Comparison of ENCODE assay signal across 9 cellular contexts in genomic region chr22:37896939-37897338, GRCh38. TPM values are rescaled to one million over a fixed set of nuclear protein-coding genes. Genes with fewer than 3 reads are reported as not detected.
DNase-seq lines count a peak whose midpoint lies in the region; ATAC-seq and TF ChIP-seq lines count a peak whose summit lies in the region.
"Had no signal": no experiment of that assay in that cellular context is flagged by ENCODE, and none has a peak within 500 bp of the region (broad histone marks: within the 10 kb centered on the region; RNA-seq: fewer than 3 reads in every experiment).

No MANE protein-coding gene starts in this region.

- H3K9me3 Mint-ChIP-seq in CD4-positive, CD25-positive, alpha-beta regulatory T cell: no peaks in the 10 kb centered on the region
- H3K9me3 Mint-ChIP-seq in endothelial cell (ENCODE audit: unreplicated experiment): no peaks in the 10 kb centered on the region

- no peak for ATAC-seq in CD4-positive, CD25-positive, alpha-beta regulatory T cell (ENCODE audit: low read depth in 2 of 2)

- no peak overlapping the region for H3K4me3 Mint-ChIP-seq in CD4-positive, CD25-positive, alpha-beta regulatory T cell
- no peak overlapping the region for H3K4me3 Mint-ChIP-seq in endothelial cell (ENCODE audit: unreplicated experiment)

- TF ChIP-seq POLR2A in Peyer's patch (IDR thresholded peaks at IDR 0.05): no peak

- no peaks in the 10 kb centered on the region for H3K79me2 ChIP-seq in osteoblast (ENCODE audit: insufficient read depth, low read length)

- no peaks in the 10 kb centered on the region for H3K27me3 Mint-ChIP-seq in CD4-positive, CD25-positive, alpha-beta regulatory T cell
- H3K27me3 Mint-ChIP-seq in endothelial cell (ENCODE audit: unreplicated experiment): peaks cover 3% of the 10 kb centered on the region

- H3K4me1 ChIP-seq in CD4-positive, CD25-positive, alpha-beta regulatory T cell (ENCODE audit: control insufficient read depth, insufficient read depth, low read length, poor library complexity, severe bottlenecking): peaks cover 12% of the 10 kb centered on the region
- H3K4me1 ChIP-seq in Peyer's patch (peaks cover 0 to 34% (median 2%) of the 10 kb centered on the region in 4 donors), osteoblast (ENCODE audit: insufficient read depth, low read length) (peaks cover 4% of the 10 kb centered on the region)

- peak overlapping the region; percentile 20 to 95 (median 94) for H3K27ac Mint-ChIP-seq in CD4-positive, CD25-positive, alpha-beta regulatory T cell
- H3K27ac Mint-ChIP-seq in endothelial cell (ENCODE audit: unreplicated experiment): peak overlapping the region; percentile 92

- TF ChIP-seq CTCF in Peyer's patch (IDR thresholded peaks at IDR 0.05) (no peak), endothelial cell (IDR thresholded peaks at IDR 0.05; ENCODE audit: unreplicated experiment) (no peak), osteoblast (IDR thresholded peaks at IDR 0.05; ENCODE audit: extremely low read depth, low read depth, low read length) (no peak)

- H3K4me3 ChIP-seq in CD4-positive, CD25-positive, alpha-beta regulatory T cell (ENCODE audit: low read depth, low read length): no peak overlapping the region
- H3K4me3 ChIP-seq in Peyer's patch (no peak overlapping the region), osteoblast (ENCODE audit: insufficient read depth, low read length) (no peak overlapping the region)

- no peaks in the 10 kb centered on the region for H4K20me1 ChIP-seq in osteoblast (ENCODE audit: insufficient read depth, low read length)

- H3K4me1 Mint-ChIP-seq in CD4-positive, CD25-positive, alpha-beta regulatory T cell: peaks cover 4 to 36% (median 15%) of the 10 kb centered on the region in 4 donors
- peaks cover 68% of the 10 kb centered on the region for H3K4me1 Mint-ChIP-seq in endothelial cell (ENCODE audit: unreplicated experiment)

- H3K9me3 ChIP-seq in CD4-positive, CD25-positive, alpha-beta regulatory T cell (ENCODE audit: control insufficient read depth in 2 of 2, low read length in 2 of 2): no peaks in the 10 kb centered on the region
- no peaks in the 10 kb centered on the region for H3K9me3 ChIP-seq in Peyer's patch
- no peaks in the 10 kb centered on the region for H3K9me3 ChIP-seq in osteoblast (ENCODE audit: low read depth, low read length)

- H3K36me3 Mint-ChIP-seq in CD4-positive, CD25-positive, alpha-beta regulatory T cell: no peaks in the 10 kb centered on the region
- peaks cover 5% of the 10 kb centered on the region for H3K36me3 Mint-ChIP-seq in endothelial cell (ENCODE audit: low read depth, unreplicated experiment)

- no peaks in the 10 kb centered on the region for H3K27me3 ChIP-seq in CD4-positive, CD25-positive, alpha-beta regulatory T cell (ENCODE audit: control insufficient read depth, insufficient read depth, low read length)
- H3K27me3 ChIP-seq in Peyer's patch: no peaks in the 10 kb centered on the region
- H3K27me3 ChIP-seq in osteoblast (ENCODE audit: insufficient read depth, low read length): no peaks in the 10 kb centered on the region

- no peaks in the 10 kb centered on the region for H3K36me3 ChIP-seq in CD4-positive, CD25-positive, alpha-beta regulatory T cell (ENCODE audit: control insufficient read depth, insufficient read depth, low read length)
- no peaks in the 10 kb centered on the region for H3K36me3 ChIP-seq in Peyer's patch
- H3K36me3 ChIP-seq in osteoblast (ENCODE audit: insufficient read depth, low read length): no peaks in the 10 kb centered on the region

- H2AFZ ChIP-seq in osteoblast (ENCODE audit: low read length): no peak overlapping the region

- peak overlapping the region; percentile 65 for H3K27ac ChIP-seq in CD4-positive, CD25-positive, alpha-beta regulatory T cell (ENCODE audit: insufficient read depth, low read length, poor library complexity, severe bottlenecking)
- H3K27ac ChIP-seq in Peyer's patch (peak overlapping the region; percentile 64 to 74 (median 70)), osteoblast (ENCODE audit: low read depth, low read length) (peak overlapping the region; percentile 45)

- no peak overlapping the region for H3K4me2 ChIP-seq in osteoblast (ENCODE audit: insufficient read depth, low read length)

- no peak for DNase-seq in CD4-positive, CD25-positive, alpha-beta regulatory T cell
- DNase-seq in Peyer's patch: no peak
- no peak for DNase-seq in endothelial cell (ENCODE audit: low spot score)
- peak; percentile 48 for DNase-seq in osteoblast (ENCODE audit: insufficient read length, low spot score, missing footprints)
- DNase-seq in NCI-H446 (lab: John Stamatoyannopoulos, UW): no peak
- no peak for DNase-seq in OCI-M1 (lab: John Stamatoyannopoulos, UW)
- no peak for DNase-seq in HCEC 1CT
- DNase-seq in DMS153 (lab: John Stamatoyannopoulos, UW): no peak
- DNase-seq: occipital lobe had no signal

RNA-seq across cellular contexts. Expression of gene MICALL1, which starts 9.2 kb away (rescaled TPM):
- 25.2 TPM for total RNA-seq in CD4-positive, CD25-positive, alpha-beta regulatory T cell
- 1 to 10 TPM; 1.1 to 2.4 (median 1.7) TPM for polyA plus RNA-seq in CD4-positive, CD25-positive, alpha-beta regulatory T cell
- total RNA-seq in Peyer's patch: 10 to 100 TPM; 24.5 to 49.0 (median 31.8) TPM
- total RNA-seq in endothelial cell (ENCODE audit: unreplicated experiment): 124 TPM
- 29.5 and 36.9 TPM in 2 replicates for total RNA-seq in osteoblast

RNA-seq across cellular contexts. Expression of gene EIF3L, which starts 47.7 kb away (rescaled TPM):
- 390 TPM for total RNA-seq in CD4-positive, CD25-positive, alpha-beta regulatory T cell
- polyA plus RNA-seq in CD4-positive, CD25-positive, alpha-beta regulatory T cell: 100 to 1,000 TPM; 267 to 354 (median 308) TPM
- total RNA-seq in Peyer's patch (100 to 1,000 TPM; 123 to 229 (median 185) TPM), endothelial cell (ENCODE audit: unreplicated experiment) (732 TPM), osteoblast (280 and 330 TPM in 2 replicates)

RNA-seq across cellular contexts. Expression of gene ANKRD54, which starts 52.8 kb away (rescaled TPM):
- 18.8 TPM for total RNA-seq in CD4-positive, CD25-positive, alpha-beta regulatory T cell
- 10 to 100 TPM; 15.4 to 21.4 (median 19.8) TPM for polyA plus RNA-seq in CD4-positive, CD25-positive, alpha-beta regulatory T cell
- total RNA-seq in Peyer's patch: 10 to 100 TPM; 24.9 to 43.3 (median 33.8) TPM
- total RNA-seq in endothelial cell (ENCODE audit: unreplicated experiment): 14.4 TPM
- 20.6 and 23.9 TPM in 2 replicates for total RNA-seq in osteoblast

RNA-seq across cellular contexts. Expression of gene C22orf23, which starts 56.5 kb away (rescaled TPM):
- total RNA-seq in CD4-positive, CD25-positive, alpha-beta regulatory T cell: not detected
- polyA plus RNA-seq in CD4-positive, CD25-positive, alpha-beta regulatory T cell: not detected
- total RNA-seq in Peyer's patch (under 1 TPM in 1 of 4 donors, not detected in 3; 0.85 TPM), endothelial cell (ENCODE audit: unreplicated experiment) (0.54 TPM), osteoblast (0.29 and 0.72 TPM in 2 replicates)

RNA-seq across cellular contexts. Expression of gene POLR2F, which starts 56.6 kb away (rescaled TPM):
- 34.5 TPM for total RNA-seq in CD4-positive, CD25-positive, alpha-beta regulatory T cell
- polyA plus RNA-seq in CD4-positive, CD25-positive, alpha-beta regulatory T cell: 100 to 1,000 TPM; 152 to 170 (median 157) TPM
- total RNA-seq in Peyer's patch: 10 to 100 TPM; 51.1 to 97.4 (median 55.2) TPM
- total RNA-seq in endothelial cell (ENCODE audit: unreplicated experiment): 58.9 TPM
- 14.8 and 18.6 TPM in 2 replicates for total RNA-seq in osteoblast
